In the genomic region with DNA sequence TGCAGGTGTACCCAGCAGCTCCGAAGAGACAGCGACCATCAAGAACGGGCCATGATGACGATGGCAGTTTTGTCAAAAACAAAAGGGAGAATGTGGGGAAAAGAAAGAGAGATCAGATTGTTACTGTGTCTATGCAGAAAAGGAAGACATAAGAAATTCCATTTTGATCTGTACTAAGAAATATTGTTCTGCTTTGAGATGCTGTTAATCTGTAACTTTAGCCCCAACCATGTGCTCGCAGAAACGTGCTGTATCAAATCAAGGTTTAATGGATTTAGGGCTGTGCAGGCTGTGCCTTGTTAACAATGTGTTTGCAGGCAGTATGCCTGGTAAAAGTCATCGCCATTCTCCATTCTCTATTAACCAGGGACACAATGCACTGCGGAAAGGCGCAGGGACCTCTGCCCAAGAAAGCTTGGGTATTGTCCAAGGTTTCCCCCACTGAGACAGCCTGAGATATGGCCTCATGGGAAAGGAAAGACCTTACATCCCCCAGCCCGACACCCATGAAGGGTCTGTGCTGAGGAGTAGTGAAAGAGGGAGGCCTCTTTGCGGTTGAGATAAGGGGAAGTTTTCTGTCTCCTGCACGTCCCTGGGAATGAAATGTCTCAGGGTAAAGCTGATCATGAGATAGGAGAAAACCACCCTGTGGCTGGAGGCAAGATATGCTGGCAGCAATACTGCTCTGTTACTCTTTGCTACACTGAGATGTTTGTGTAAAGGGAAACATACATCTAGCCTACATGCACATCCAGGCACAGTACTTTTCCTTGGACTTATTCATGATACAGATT, we compare ENCODE assay signal across 7 cellular contexts. TPM values are rescaled to one million over a fixed set of nuclear protein-coding genes. Genes with fewer than 3 reads are reported as not detected.
DNase-seq lines count a peak whose midpoint lies in the region; ATAC-seq and TF ChIP-seq lines count a peak whose summit lies in the region.
"Not testable (repeated sequence)": the region's sequence is repeated elsewhere in the genome, so short reads cannot be mapped to it uniquely, and the experiment has no call there.

No MANE protein-coding gene starts in this region.

- not testable (repeated sequence) for H3K36me3 Mint-ChIP-seq in activated T-cell treated with anti-CD3 and anti-CD28 coated beads, Interleukin-2, amount 50 U/mL, for 72 hours (ENCODE audit: insufficient read depth in 2 of 2)

- not testable (repeated sequence) for H2AFZ ChIP-seq in SK-N-SH (ENCODE audit: low read depth); fibroblast of lung (ENCODE audit: low read length)

- H3K9ac ChIP-seq in SK-N-SH; fibroblast of lung (ENCODE audit: insufficient read depth, low read length); mesendoderm (ENCODE audit: low read length): not testable (repeated sequence)

- not testable (repeated sequence) for H3K27me3 ChIP-seq in SK-N-SH (ENCODE audit: insufficient read depth); fibroblast of lung (ENCODE audit: control insufficient read depth, insufficient read depth, low read length); mesendoderm (ENCODE audit: insufficient read depth, low read length, poor library complexity)

- DNase-seq in CMK (ENCODE audit: low read depth), result peak; percentile 55
- DNase-seq in H4 (ENCODE audit: low spot score), result peak; percentile 19
- DNase-seq in NCI-H226, result peak; percentile 87
- not testable (repeated sequence) for DNase-seq in SK-N-SH
- peak in 1 of 2 donors; percentile 16 for DNase-seq in activated T-cell treated with anti-CD3 and anti-CD28 coated beads, Interleukin-2, amount 50 U/mL, for 72 hours
- DNase-seq in fibroblast of lung (ENCODE audit: low read depth in 2 of 2), result peak; percentile 59 to 68
- peak; percentile 18 for DNase-seq in mesendoderm

- H2BK5ac ChIP-seq in mesendoderm (ENCODE audit: low read length), result not testable (repeated sequence)

- TF ChIP-seq EP300 in SK-N-SH (IDR thresholded peaks at IDR 0.05; ENCODE audit: borderline replicate concordance in 1 of 2, low read depth in 1 of 2, low read length in 1 of 2), result not testable (repeated sequence)

- H4K8ac ChIP-seq in mesendoderm (ENCODE audit: low read depth, low read length), result not testable (repeated sequence)

- not testable (repeated sequence) for H3K27ac Mint-ChIP-seq in activated T-cell treated with anti-CD3 and anti-CD28 coated beads, Interleukin-2, amount 50 U/mL, for 72 hours

- not testable (repeated sequence) for H2BK120ac ChIP-seq in mesendoderm (ENCODE audit: low read depth, low read length)

- peaks cover 9 to 13% of the 10 kb centered on the region in 2 experiments; a peak in 3 of 4 replicates for H3K4me1 ChIP-seq in SK-N-SH (ENCODE audit: control insufficient read depth in 1 of 2, insufficient read depth in 2 of 2, low read depth in 1 of 2, low read length in 1 of 2)
- peaks cover 11% of the 10 kb centered on the region for H3K4me1 ChIP-seq in fibroblast of lung (ENCODE audit: control insufficient read depth, extremely low read depth, insufficient read depth, low read length)
- not testable (repeated sequence) for H3K4me1 ChIP-seq in mesendoderm (ENCODE audit: control insufficient read depth, low read depth, low read length)

- not testable (repeated sequence) for ATAC-seq in activated T-cell treated with anti-CD3 and anti-CD28 coated beads, Interleukin-2, amount 50 U/mL, for 72 hours (replicated peaks in 1 of 2)

- H3K27me3 Mint-ChIP-seq in activated T-cell treated with anti-CD3 and anti-CD28 coated beads, Interleukin-2, amount 50 U/mL, for 72 hours (ENCODE audit: low read depth), result peaks cover 34% of the 10 kb centered on the region

- not testable (repeated sequence) for H3K18ac ChIP-seq in mesendoderm (ENCODE audit: low read length)

- not testable (repeated sequence) for H3K4ac ChIP-seq in mesendoderm (ENCODE audit: low read depth, low read length)

- H3K79me2 ChIP-seq in SK-N-SH (ENCODE audit: insufficient read depth); fibroblast of lung (ENCODE audit: control insufficient read depth, insufficient read depth, low read length); mesendoderm (ENCODE audit: control insufficient read depth, insufficient read depth, low read length): not testable (repeated sequence)

- peak overlapping the region; percentile 21 to 36 for H3K4me3 Mint-ChIP-seq in activated T-cell treated with anti-CD3 and anti-CD28 coated beads, Interleukin-2, amount 50 U/mL, for 72 hours

- not testable (repeated sequence) for H4K20me1 ChIP-seq in SK-N-SH (ENCODE audit: insufficient read depth); fibroblast of lung (ENCODE audit: control insufficient read depth, extremely low read depth, insufficient read depth, low read length)

- not testable (repeated sequence) for H3K9me2 ChIP-seq in SK-N-SH

- not testable (repeated sequence) for H3K23ac ChIP-seq in mesendoderm (ENCODE audit: low read length)

- POLR2A ChIA-PET in SK-N-SH (lab: Yijun Ruan, JAX), result not testable (repeated sequence)

- not testable (repeated sequence) for H3K4me2 ChIP-seq in SK-N-SH; fibroblast of lung (ENCODE audit: extremely low read depth, insufficient read depth, low read length); mesendoderm (ENCODE audit: low read length)

- not testable (repeated sequence) for TF ChIP-seq CTCF in SK-N-SH (IDR thresholded peaks at IDR 0.05); fibroblast of lung (conservative IDR thresholded peaks at IDR 0.05 in 1 of 2, IDR thresholded peaks at IDR 0.05 in 1 of 2; ENCODE audit: low read depth in 1 of 2, low read length in 2 of 2)

- H3K4me3 ChIP-seq in SK-N-SH (ENCODE audit: low read depth in 2 of 2, low read length in 1 of 2); fibroblast of lung (replicated peaks in 1 of 4; ENCODE audit: control extremely low read depth in 1 of 4, insufficient read depth in 1 of 4, low read depth in 3 of 4, low read length in 4 of 4); mesendoderm (ENCODE audit: low read length): not testable (repeated sequence)

- H3K56ac ChIP-seq in mesendoderm (ENCODE audit: low read length), result not testable (repeated sequence)

- H3K27ac ChIP-seq in SK-N-SH (ENCODE audit: low read depth in 2 of 2, low read length in 1 of 2); fibroblast of lung (ENCODE audit: insufficient read depth, low read length); mesendoderm (ENCODE audit: low read depth, low read length): not testable (repeated sequence)

- CTCF ChIA-PET in SK-N-SH (lab: Yijun Ruan, JAX), result not testable (repeated sequence)

- TF ChIP-seq RAD21 in SK-N-SH (IDR thresholded peaks at IDR 0.05; ENCODE audit: low read length), result not testable (repeated sequence)

- not testable (repeated sequence) for H3K36me3 ChIP-seq in SK-N-SH (replicated peaks in 1 of 2; ENCODE audit: control insufficient read depth in 1 of 2, insufficient read depth in 2 of 2, low read length in 1 of 2); fibroblast of lung (ENCODE audit: control insufficient read depth, insufficient read depth, low read length); mesendoderm (ENCODE audit: control insufficient read depth, insufficient read depth, low read length)

- H2BK15ac ChIP-seq in mesendoderm (replicated peaks; ENCODE audit: low read depth), result not testable (repeated sequence)

- not testable (repeated sequence) for H3K9me3 Mint-ChIP-seq in activated T-cell treated with anti-CD3 and anti-CD28 coated beads, Interleukin-2, amount 50 U/mL, for 72 hours

- H3F3A ChIP-seq in SK-N-SH (replicated peaks; ENCODE audit: insufficient read depth), result peaks cover 22% of the 10 kb centered on the region

- not testable (repeated sequence) for H3K9me3 ChIP-seq in SK-N-SH; fibroblast of lung (ENCODE audit: control insufficient read depth, insufficient read depth, low read depth, low read length)

- H2AK5ac ChIP-seq in mesendoderm (ENCODE audit: low read length), result not testable (repeated sequence)

- H3K4me1 Mint-ChIP-seq in activated T-cell treated with anti-CD3 and anti-CD28 coated beads, Interleukin-2, amount 50 U/mL, for 72 hours (ENCODE audit: low read depth), result peaks cover 48% of the 10 kb centered on the region

- not testable (repeated sequence) for H3K79me1 ChIP-seq in mesendoderm (ENCODE audit: low read length)

- not testable (repeated sequence) for H4K5ac ChIP-seq in mesendoderm (ENCODE audit: low read length)

- WGBS in SK-N-SH (ENCODE audit: low lambda C conversion rate), result 89% methylated on average over 12 of the region's 12 CpGs
- no CpG with 5 or more reads among the region's 12 CpGs for WGBS in mesendoderm (ENCODE audit: extremely low coverage, insufficient coverage, low lambda C conversion rate)

TF ChIP-seq in SK-N-SH, 30 proteins besides CTCF, POLR2A, EP300 and RAD21:
- peak; percentile 30; the same call in 1 of the 2 replicates for TF ChIP-seq GATA2 (CRISPR knock-in tag; IDR thresholded peaks at IDR 0.05)

RNA-seq across cellular contexts. Expression of a gene that starts 3.9 kb away (rescaled TPM):
- 16.3 and 20.1 TPM in 2 replicates for total RNA-seq in H4 (2014; rRNA removed; shearing (Covaris generic))
- polyA plus RNA-seq in SK-N-SH (2012; rRNA removed) (36.7 and 37.0 TPM in 2 replicates), fibroblast of lung (36.1 and 51.1 TPM in 2 replicates)
- polyA plus RNA-seq in SK-N-SH (2012; cell fraction: cytosol; rRNA removed), result 35.9 and 36.2 TPM in 2 replicates
- polyA plus RNA-seq in SK-N-SH (2012; cell fraction: nucleus; rRNA removed), result 35.4 and 47.8 TPM in 2 replicates
- 100 to 1,000 TPM; 138 to 155 TPM for total RNA-seq in activated T-cell treated with anti-CD3 and anti-CD28 coated beads, Interleukin-2, amount 50 U/mL, for 72 hours
- 43.4 and 48.9 TPM in 2 replicates for total RNA-seq in fibroblast of lung
- 43.1 and 63.7 TPM in 2 replicates for polyA plus RNA-seq in fibroblast of lung (2012)
- polyA minus RNA-seq in fibroblast of lung (ENCODE audit: low replicate concordance), result 14.8 and 38.7 TPM in 2 replicates
- polyA plus RNA-seq in mesendoderm (2013, experiment 1 of 2), result 66.0 TPM
- polyA plus RNA-seq in mesendoderm (2013, experiment 2 of 2), result 66.3 TPM
